In the genomic region with DNA sequence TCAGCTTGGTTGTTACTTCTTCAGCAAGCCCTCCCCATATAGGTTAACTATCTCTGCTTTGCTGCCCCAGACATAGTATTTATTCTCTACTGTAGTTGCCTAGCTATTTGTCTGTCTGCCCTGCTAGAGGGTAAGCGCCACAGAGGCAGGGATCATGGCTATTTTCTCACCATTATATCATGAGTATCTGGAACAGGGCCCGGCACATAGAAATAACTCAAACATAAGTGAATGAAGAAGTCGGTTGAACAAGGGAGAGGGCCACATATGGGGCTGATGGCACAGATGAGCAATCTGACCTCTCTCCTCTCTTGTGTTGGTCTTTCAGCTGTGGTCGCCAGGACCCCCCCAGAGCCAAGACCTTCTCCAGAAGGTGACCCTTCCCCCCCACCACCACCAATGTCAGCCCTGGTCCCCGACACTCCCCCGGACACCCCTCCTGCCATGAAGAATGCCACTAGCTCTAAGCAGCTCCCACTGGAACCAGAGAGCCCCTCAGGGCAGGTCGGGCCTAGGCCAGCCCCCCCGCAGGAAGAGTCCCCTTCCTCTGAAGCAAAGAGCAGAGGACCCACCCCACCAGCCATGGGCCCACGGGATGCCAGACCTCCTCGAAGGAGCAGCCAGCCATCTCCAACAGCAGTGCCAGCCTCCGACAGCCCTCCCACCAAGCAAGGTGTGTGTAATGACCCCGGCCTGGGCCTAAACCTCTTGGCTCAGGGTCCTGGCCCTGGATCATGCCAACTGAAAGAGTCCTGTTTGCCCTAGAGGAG, we compare ENCODE assay signal across 1 cellular context.
TF ChIP-seq lines count a peak whose summit lies in the region.

No MANE protein-coding gene starts in this region.

TF ChIP-seq in endothelial cell of umbilical vein, 7 proteins besides CTCF, POLR2A, EP300 and RAD21:
- TF ChIP-seq, protein P1, sequence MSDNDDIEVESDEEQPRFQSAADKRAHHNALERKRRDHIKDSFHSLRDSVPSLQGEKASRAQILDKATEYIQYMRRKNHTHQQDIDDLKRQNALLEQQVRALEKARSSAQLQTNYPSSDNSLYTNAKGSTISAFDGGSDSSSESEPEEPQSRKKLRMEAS (IDR thresholded peaks at IDR 0.05; ENCODE audit: insufficient read depth, insufficient read length): no peak
- no peak for TF ChIP-seq EZH2 (IDR thresholded peaks at IDR 0.05; ENCODE audit: borderline replicate concordance, low read depth, low read length, severe bottlenecking)
- no peak for TF ChIP-seq MYC (IDR thresholded peaks at IDR 0.05; ENCODE audit: low read depth, low read length)
- TF ChIP-seq GATA2 (IDR thresholded peaks at IDR 0.05; ENCODE audit: insufficient read depth, insufficient read length, low read depth, low read length): no peak
- TF ChIP-seq POLR2AphosphoS5 (IDR thresholded peaks at IDR 0.05; ENCODE audit: insufficient read depth, low read depth, low read length): no peak
- no peak for TF ChIP-seq JUN (IDR thresholded peaks at IDR 0.05; ENCODE audit: borderline replicate concordance, insufficient read depth, insufficient read length, low read depth)
- TF ChIP-seq FOS (IDR thresholded peaks at IDR 0.05; ENCODE audit: borderline replicate concordance, insufficient read depth, low read length): no peak
